Comparison of ENCODE assay signal across 24 cellular contexts in genomic region chr1:85655315-85655714, GRCh38. TPM values are rescaled to one million over a fixed set of nuclear protein-coding genes. Genes with fewer than 3 reads are reported as not detected.
A peak's percentile ranks its signal among the peaks of the same experiment; 100 is the strongest.
DNase-seq lines count a peak whose midpoint lies in the region; ATAC-seq and TF ChIP-seq lines count a peak whose summit lies in the region.
"Had no signal": no experiment of that assay in that cellular context is flagged by ENCODE, and none has a peak within 500 bp of the region (broad histone marks: within the 10 kb centered on the region; RNA-seq: fewer than 3 reads in every experiment).

No MANE protein-coding gene starts in this region.

- H3K36me3 Mint-ChIP-seq in activated T-cell treated with anti-CD3 and anti-CD28 coated beads, Interleukin-2, amount 50 U/mL, for 72 hours (ENCODE audit: insufficient read depth in 2 of 2), result peaks cover 12 to 34% of the 10 kb centered on the region in 2 donors
- H3K36me3 Mint-ChIP-seq in activated T-cell treated with anti-CD3 and anti-CD28 coated beads, Interleukin-2, amount 50 U/mL, for 4 hours (ENCODE audit: insufficient read depth), result peaks cover 51% of the 10 kb centered on the region
- H3K36me3 Mint-ChIP-seq in activated T-helper 17 cell treated with anti-CD3 and anti-CD28 coated beads, Interleukin-2, amount 50 U/mL, for 72 hours (ENCODE audit: low read depth), result peaks cover 80% of the 10 kb centered on the region
- H3K36me3 Mint-ChIP-seq in neural progenitor cell, result peaks cover 21% of the 10 kb centered on the region
- H3K36me3 Mint-ChIP-seq in naive thymus-derived CD4-positive, alpha-beta T cell, result peaks cover 30 to 68% (median 62%) of the 10 kb centered on the region in 5 donors

- H3K4me1 ChIP-seq in PC-3 (ENCODE audit: insufficient read depth, low read length) (peaks cover 43% of the 10 kb centered on the region), neural progenitor cell (peaks cover 6% of the 10 kb centered on the region)
- H3K4me1 ChIP-seq in naive thymus-derived CD4-positive, alpha-beta T cell (ENCODE audit: control insufficient read depth in 2 of 2, insufficient read depth in 2 of 2, low read length in 2 of 2), result no peaks in the 10 kb centered on the region
- H3K4me1 ChIP-seq: BLaER1 had no signal

- TF ChIP-seq CTCF in PC-3 (conservative IDR thresholded peaks at IDR 0.05; ENCODE audit: low read depth, low read length), result no peak
- TF ChIP-seq CTCF in neural progenitor cell (IDR thresholded peaks at IDR 0.05), result no peak

- POLR2A ChIA-PET in PC-3 (lab: Charles Lee; ENCODE audit: unreplicated experiment), result interaction anchor here (1.3 to 1.8 kb wide), 2 partner anchors 26 to 75 kb away, joined by 8 to 13 read pairs; partner anchors contain the start of gene CCN1
- POLR2A ChIA-PET in naive thymus-derived CD4-positive, alpha-beta T cell (lab: Charles Lee), result no interaction called here

- H3K4me3 Mint-ChIP-seq in activated T-cell treated with anti-CD3 and anti-CD28 coated beads, Interleukin-2, amount 50 U/mL, for 72 hours, result no peak overlapping the region
- no peak overlapping the region for H3K4me3 Mint-ChIP-seq in activated T-cell treated with anti-CD3 and anti-CD28 coated beads, Interleukin-2, amount 50 U/mL, for 4 hours
- no peak overlapping the region for H3K4me3 Mint-ChIP-seq in activated T-helper 17 cell treated with anti-CD3 and anti-CD28 coated beads, Interleukin-2, amount 50 U/mL, for 72 hours
- no peak overlapping the region for H3K4me3 Mint-ChIP-seq in neural progenitor cell
- no peak overlapping the region for H3K4me3 Mint-ChIP-seq in naive thymus-derived CD4-positive, alpha-beta T cell
- H3K4me3 Mint-ChIP-seq: CD4-positive, CD25-positive, alpha-beta regulatory T cell had no signal

- DNase-seq in activated T-cell treated with anti-CD3 and anti-CD28 coated beads, Interleukin-2, amount 50 U/mL, for 72 hours, result no peak
- DNase-seq in activated T-cell treated with anti-CD3 and anti-CD28 coated beads, Interleukin-2, amount 50 U/mL, for 4 hours, result no peak
- DNase-seq in PC-3 (no peak), hepatic stellate cell (ENCODE audit: low spot score) (no peak), neural progenitor cell (ENCODE audit: low spot score) (no peak)
- DNase-seq in naive thymus-derived CD4-positive, alpha-beta T cell, result no peak
- DNase-seq: 8988T; CD4-positive, CD25-positive, alpha-beta regulatory T cell; DMS79; EL; GF-D8; HCEC 1CT; MV-4-11; NCI-H1105; NCI-H1436 treated with DMSO at 0.1 percent for 48 hours; NCI-H1930; NCI-H2107; NCI-H524; NCI-H774; Right ventricle myocardium superior; RPMI8226 had no signal

- H3K27ac Mint-ChIP-seq in activated T-cell treated with anti-CD3 and anti-CD28 coated beads, Interleukin-2, amount 50 U/mL, for 72 hours, result peak overlapping the region; percentile 72
- H3K27ac Mint-ChIP-seq in activated T-helper 17 cell treated with anti-CD3 and anti-CD28 coated beads, Interleukin-2, amount 50 U/mL, for 72 hours, result peak overlapping the region; percentile 18
- H3K27ac Mint-ChIP-seq in neural progenitor cell, result no peak overlapping the region
- peak overlapping the region in 1 of 9 donors; percentile 37 for H3K27ac Mint-ChIP-seq in naive thymus-derived CD4-positive, alpha-beta T cell

- peaks cover 2% of the 10 kb centered on the region in 2 donors for H3K9me3 Mint-ChIP-seq in activated T-cell treated with anti-CD3 and anti-CD28 coated beads, Interleukin-2, amount 50 U/mL, for 72 hours
- peaks cover 4% of the 10 kb centered on the region for H3K9me3 Mint-ChIP-seq in activated T-cell treated with anti-CD3 and anti-CD28 coated beads, Interleukin-2, amount 50 U/mL, for 4 hours
- no peaks in the 10 kb centered on the region for H3K9me3 Mint-ChIP-seq in activated T-helper 17 cell treated with anti-CD3 and anti-CD28 coated beads, Interleukin-2, amount 50 U/mL, for 72 hours
- H3K9me3 Mint-ChIP-seq in neural progenitor cell, result peaks cover 5% of the 10 kb centered on the region
- H3K9me3 Mint-ChIP-seq in naive thymus-derived CD4-positive, alpha-beta T cell, result peaks cover 0 to 11% (median 4%) of the 10 kb centered on the region in 11 donors
- H3K9me3 Mint-ChIP-seq: CD4-positive, CD25-positive, alpha-beta regulatory T cell had no signal

- H3K27me3 Mint-ChIP-seq in activated T-cell treated with anti-CD3 and anti-CD28 coated beads, Interleukin-2, amount 50 U/mL, for 72 hours (ENCODE audit: low read depth), result no peaks in the 10 kb centered on the region
- no peaks in the 10 kb centered on the region for H3K27me3 Mint-ChIP-seq in activated T-cell treated with anti-CD3 and anti-CD28 coated beads, Interleukin-2, amount 50 U/mL, for 4 hours (ENCODE audit: low read depth)
- H3K27me3 Mint-ChIP-seq in activated T-helper 17 cell treated with anti-CD3 and anti-CD28 coated beads, Interleukin-2, amount 50 U/mL, for 72 hours, result no peaks in the 10 kb centered on the region
- H3K27me3 Mint-ChIP-seq in neural progenitor cell (ENCODE audit: insufficient read depth, low read depth), result no peaks in the 10 kb centered on the region
- no peaks in the 10 kb centered on the region for H3K27me3 Mint-ChIP-seq in naive thymus-derived CD4-positive, alpha-beta T cell
- H3K27me3 Mint-ChIP-seq: CD4-positive, CD25-positive, alpha-beta regulatory T cell had no signal

- no peak for ATAC-seq in activated T-cell treated with anti-CD3 and anti-CD28 coated beads, Interleukin-2, amount 50 U/mL, for 72 hours (replicated peaks in 1 of 2)
- no peak for ATAC-seq in activated T-cell treated with anti-CD3 and anti-CD28 coated beads, Interleukin-2, amount 50 U/mL, for 4 hours
- no peak for ATAC-seq in PC-3
- ATAC-seq in activated T-helper 17 cell treated with anti-CD3 and anti-CD28 coated beads, Interleukin-2, amount 50 U/mL, for 72 hours (replicated peaks), result no peak
- no peak for ATAC-seq in naive thymus-derived CD4-positive, alpha-beta T cell

- no peaks in the 10 kb centered on the region for H3K9me2 ChIP-seq in PC-3 (replicated peaks; ENCODE audit: low read length)

- H3K36me3 ChIP-seq in PC-3 (ENCODE audit: low read depth, low read length), result peaks cover 26% of the 10 kb centered on the region
- H3K36me3 ChIP-seq in neural progenitor cell, result no peaks in the 10 kb centered on the region
- H3K36me3 ChIP-seq in naive thymus-derived CD4-positive, alpha-beta T cell (ENCODE audit: control insufficient read depth in 2 of 3, insufficient read depth in 3 of 3, low read length in 3 of 3), result peaks cover 0 to 42% (median 10%) of the 10 kb centered on the region in 3 experiments

- no peak overlapping the region for H3K9ac ChIP-seq in PC-3 (ENCODE audit: low read length)
- H3K9ac ChIP-seq in neural progenitor cell, result no peak overlapping the region
- H3K9ac ChIP-seq: BLaER1 had no signal

- H3F3A ChIP-seq in PC-3 (ENCODE audit: low read length, unreplicated experiment), result peaks cover 8% of the 10 kb centered on the region
- H3F3A ChIP-seq in neural progenitor cell (ENCODE audit: low read depth), result no peaks in the 10 kb centered on the region

- peak overlapping the region; percentile 81 for H3K27ac ChIP-seq in PC-3 (ENCODE audit: low read length)
- H3K27ac ChIP-seq in neural progenitor cell, result no peak overlapping the region
- no peak overlapping the region for H3K27ac ChIP-seq in naive thymus-derived CD4-positive, alpha-beta T cell (ENCODE audit: low read depth, low read length)
- H3K27ac ChIP-seq: BLaER1, HL-60 had no signal

- H3K4me2 ChIP-seq in PC-3 (ENCODE audit: low read length) (peak overlapping the region; percentile 67), neural progenitor cell (no peak overlapping the region)
- H3K4me2 ChIP-seq: BLaER1 had no signal

- H3K4me3 ChIP-seq in PC-3 (ENCODE audit: low read length) (no peak overlapping the region), neural progenitor cell (no peak overlapping the region)
- H3K4me3 ChIP-seq in naive thymus-derived CD4-positive, alpha-beta T cell (ENCODE audit: low read length), result no peak overlapping the region
- H3K4me3 ChIP-seq: BLaER1 had no signal

- no peaks in the 10 kb centered on the region for H4K20me1 ChIP-seq in PC-3 (ENCODE audit: low read length)
- H4K20me1 ChIP-seq in neural progenitor cell (ENCODE audit: low read depth), result no peaks in the 10 kb centered on the region
- H4K20me1 ChIP-seq: BLaER1 had no signal

- no peaks in the 10 kb centered on the region for H3K9me3 ChIP-seq in PC-3 (ENCODE audit: low read length)
- no peaks in the 10 kb centered on the region for H3K9me3 ChIP-seq in neural progenitor cell (ENCODE audit: low read depth)
- H3K9me3 ChIP-seq in naive thymus-derived CD4-positive, alpha-beta T cell (ENCODE audit: control insufficient read depth in 2 of 3, low read length in 3 of 3), result no peaks in the 10 kb centered on the region
- H3K9me3 ChIP-seq: BLaER1 had no signal

- intact Hi-C loops in PC-3 (cut with micrococcal nuclease), result no loop called here
- intact Hi-C loops in naive thymus-derived CD4-positive, alpha-beta T cell (cut with micrococcal nuclease), result no loop called here

- CTCF ChIA-PET in PC-3 (lab: Charles Lee), result no interaction called here
- CTCF ChIA-PET in naive thymus-derived CD4-positive, alpha-beta T cell (lab: Charles Lee), result no interaction called here

- H2AFZ ChIP-seq in PC-3 (ENCODE audit: low read length) (no peak overlapping the region), neural progenitor cell (replicated peaks) (no peak overlapping the region)

- H3K79me2 ChIP-seq in PC-3 (ENCODE audit: low read length) (peaks cover 14% of the 10 kb centered on the region), neural progenitor cell (ENCODE audit: low read depth) (no peaks in the 10 kb centered on the region)

- BruUV-seq in PC-3 (replicated peaks; lab: Mats Ljungman, UMichigan), result no TSS peak

- H3K4me1 Mint-ChIP-seq in activated T-cell treated with anti-CD3 and anti-CD28 coated beads, Interleukin-2, amount 50 U/mL, for 72 hours (ENCODE audit: low read depth), result peaks cover 12% of the 10 kb centered on the region
- no peaks in the 10 kb centered on the region for H3K4me1 Mint-ChIP-seq in activated T-cell treated with anti-CD3 and anti-CD28 coated beads, Interleukin-2, amount 50 U/mL, for 4 hours (ENCODE audit: low read depth)
- H3K4me1 Mint-ChIP-seq in activated T-helper 17 cell treated with anti-CD3 and anti-CD28 coated beads, Interleukin-2, amount 50 U/mL, for 72 hours, result no peaks in the 10 kb centered on the region
- H3K4me1 Mint-ChIP-seq in neural progenitor cell, result peaks cover 4% of the 10 kb centered on the region
- H3K4me1 Mint-ChIP-seq in naive thymus-derived CD4-positive, alpha-beta T cell, result peaks cover 0 to 7% (median 0%) of the 10 kb centered on the region in 7 donors

- H3K27me3 ChIP-seq in PC-3 (ENCODE audit: low read length) (no peaks in the 10 kb centered on the region), neural progenitor cell (no peaks in the 10 kb centered on the region)
- no peaks in the 10 kb centered on the region for H3K27me3 ChIP-seq in naive thymus-derived CD4-positive, alpha-beta T cell (ENCODE audit: control insufficient read depth in 2 of 2, insufficient read depth in 2 of 2, low read length in 2 of 2)
- H3K27me3 ChIP-seq: BLaER1 had no signal

RNA-seq across cellular contexts. Expression of gene ZNHIT6, which starts 52.9 kb away (rescaled TPM):
- total RNA-seq in activated T-cell treated with anti-CD3 and anti-CD28 coated beads, Interleukin-2, amount 50 U/mL, for 72 hours, result 10 to 100 TPM; 18.8 to 24.0 TPM
- total RNA-seq in activated T-cell treated with anti-CD3 and anti-CD28 coated beads, Interleukin-2, amount 50 U/mL, for 4 hours, result 10 to 100 TPM; 45.1 to 52.6 (median 47.8) TPM
- 18.3 and 21.1 TPM in 2 replicates for total RNA-seq in PC-3 (2014; rRNA removed)
- total RNA-seq in activated T-helper 17 cell treated with anti-CD3 and anti-CD28 coated beads, Interleukin-2, amount 50 U/mL, for 72 hours, result 10 to 100 TPM in 1 of 2 donors, 1 to 10 TPM in 1; 9.3 to 19.5 TPM
- total RNA-seq in neural progenitor cell (ENCODE audit: low replicate concordance), result 13.7 and 22.0 TPM in 2 replicates
- total RNA-seq in naive thymus-derived CD4-positive, alpha-beta T cell, result 10 to 100 TPM; 13.8 to 22.2 (median 20.2) TPM
- 10 to 100 TPM; 20.5 to 22.2 TPM for polyA plus RNA-seq in naive thymus-derived CD4-positive, alpha-beta T cell
